21 cellular contexts compared by ENCODE assay signal in genomic region chr9:22136446-22137140, GRCh38.
A peak's percentile ranks its signal among the peaks of the same experiment; 100 is the strongest.
DNase-seq lines count a peak whose midpoint lies in the region; ATAC-seq, FAIRE-seq and TF ChIP-seq lines count a peak whose summit lies in the region.
"Had no signal": no experiment of that assay in that cellular context is flagged by ENCODE, and none has a peak within 500 bp of the region (broad histone marks: within the 10 kb centered on the region; RNA-seq: fewer than 3 reads in every experiment).

No MANE protein-coding gene starts in this region.

- no peak for TF ChIP-seq CTCF in A549 (IDR thresholded peaks at IDR 0.05)
- no peak for TF ChIP-seq CTCF in IMR-90 (conservative IDR thresholded peaks at IDR 0.05; ENCODE audit: low read depth, low read length)
- no peak for TF ChIP-seq CTCF in brain microvascular endothelial cell (IDR thresholded peaks at IDR 0.05; ENCODE audit: low read depth, low read length, missing control alignments)

- H2BK20ac ChIP-seq in IMR-90 (ENCODE audit: low read depth, low read length) = no peak overlapping the region

- intact Hi-C loops in IMR-90 (cut with micrococcal nuclease) = no loop called here

- H3K4me1 ChIP-seq in A549 (peaks cover 29% of the 10 kb centered on the region), IMR-90 (ENCODE audit: control insufficient read depth, insufficient read depth, low read length) (0 out of 2 replicates have a peak, but pooled peaks cover 2% of the 10 kb centered on the region)
- H3K4me1 ChIP-seq: tibial artery had no signal

- no peaks in the 10 kb centered on the region for H4K20me1 ChIP-seq in IMR-90 (ENCODE audit: insufficient read depth, low read length)

- no peak overlapping the region for H2BK5ac ChIP-seq in IMR-90 (ENCODE audit: low read depth, low read length, poor library complexity, severe bottlenecking)

- dilution Hi-C loops in IMR-90 (cut with HindIII; ENCODE audit: low sequenced_read_pairs, unreplicated experiment) = no loop called here

- H3K9me1 ChIP-seq in IMR-90 (ENCODE audit: insufficient read depth, low read length) = 0 out of 2 replicates have a peak, but pooled peaks cover 3% of the 10 kb centered on the region

- no peak overlapping the region for H3K23ac ChIP-seq in IMR-90 (ENCODE audit: low read depth, low read length)

- H3K9me3 ChIP-seq in A549 (no peaks in the 10 kb centered on the region), IMR-90 (ENCODE audit: control insufficient read depth, insufficient read depth, low read length) (no peaks in the 10 kb centered on the region)
- H3K9me3 ChIP-seq: ovary, tibial artery had no signal

- H3K79me1 ChIP-seq in IMR-90 (ENCODE audit: low read depth in 1 of 2, low read length in 2 of 2) = no peaks in the 10 kb centered on the region

- TF ChIP-seq RAD21 in A549 (conservative IDR thresholded peaks at IDR 0.05 in 1 of 2, IDR thresholded peaks at IDR 0.05 in 1 of 2) = no peak
- no peak for TF ChIP-seq RAD21 in IMR-90 (IDR thresholded peaks at IDR 0.05; ENCODE audit: low read length)

- no peak overlapping the region for H4K91ac ChIP-seq in IMR-90 (ENCODE audit: insufficient read depth, low read depth, low read length)

- TF ChIP-seq POLR2A in A549 (IDR thresholded peaks at IDR 0.05; ENCODE audit: low read length) (no peak), IMR-90 (IDR thresholded peaks at IDR 0.05; ENCODE audit: low read depth, low read length) (no peak)

- DNase-seq in A549 (ENCODE audit: low read depth in 1 of 2, low spot score in 1 of 2) = no peak
- DNase-seq in IMR-90 = peak; percentile 89
- peak; percentile 93 for DNase-seq in brain microvascular endothelial cell
- DNase-seq in iris pigment epithelial cell (ENCODE audit: low read depth) = peak; percentile 89
- DNase-seq in HuH-7.5 (ENCODE audit: low spot score) = no peak
- no peak for DNase-seq in SIG-M5 treated with dmso at 0.1 percent for 504 hours (lab: John Stamatoyannopoulos, UW; ENCODE audit: unreplicated experiment)
- DNase-seq: 8988T; activated CD4-positive, alpha-beta T cell treated with anti-CD3 and anti-CD28 coated beads for 48 hours; activated naive CD4-positive, alpha-beta T cell treated with anti-CD3 and anti-CD28 coated beads for 36 hours; central memory CD4-positive, alpha-beta T cell; effector memory CD8-positive, alpha-beta T cell; GDM1; Karpas-422; NCI-H1436 treated with DMSO at 0.1 percent for 48 hours; NCI-H2227 treated with DMSO at 0.1 percent for 48 hours; NK-92 treated with Interleukin-12 subunit alpha and Interleukin-12 subunit beta, amount 100 ng/mL, for 24 hours; ovary; SIG-M5; tibial artery had no signal

- H2AFZ ChIP-seq in IMR-90 (replicated peaks; ENCODE audit: low read length, poor library complexity) = no peak overlapping the region

- H3K9ac ChIP-seq in IMR-90 (ENCODE audit: low read depth, low read length) = no peak overlapping the region

- H3K4me2 ChIP-seq in A549 = no peak overlapping the region
- H3K4me2 ChIP-seq in IMR-90 (ENCODE audit: low read depth, low read length) = no peak overlapping the region

- in situ Hi-C loops in IMR-90 (cut with MboI; ENCODE audit: low sequenced_read_pairs) = no loop called here
- in situ Hi-C loops in brain microvascular endothelial cell (cut with HindIII; ENCODE audit: low pct_ligation_motif_present, low sequenced_read_pairs) = no loop called here

- CTCF ChIA-PET in A549 (lab: Yijun Ruan, JAX) (interaction anchor here (1.5 kb wide), 1 partner anchor 323 kb away, joined by 8 read pairs; no protein-coding TSS in a partner anchor), IMR-90 (lab: Yijun Ruan, JAX) (interaction anchor here (0.7 kb wide), 1 partner anchor 17 kb away, joined by 3 read pairs; no protein-coding TSS in a partner anchor)

- H3K56ac ChIP-seq in IMR-90 (ENCODE audit: extremely low read depth, insufficient read depth, low read length) = no peak overlapping the region

- POLR2A ChIA-PET in A549 (lab: Yijun Ruan, JAX) = no interaction called here
- POLR2A ChIA-PET in IMR-90 (lab: Charles Lee; ENCODE audit: unreplicated experiment) = no interaction called here

- H3K14ac ChIP-seq in IMR-90 (replicated peaks; ENCODE audit: low read depth, low read length) = no peak overlapping the region

- FAIRE-seq in A549 (lab: Jason Lieb, UNC) = peak; percentile 13

- H3K4me3 ChIP-seq in A549 = no peak overlapping the region
- no peak overlapping the region for H3K4me3 ChIP-seq in IMR-90 (ENCODE audit: insufficient read depth, low read depth, low read length)
- H3K4me3 ChIP-seq in brain microvascular endothelial cell (ENCODE audit: low read depth, low read length) = no peak overlapping the region
- H3K4me3 ChIP-seq: ovary, tibial artery had no signal

- H3K4ac ChIP-seq in IMR-90 (ENCODE audit: low read depth, low read length) = no peak overlapping the region

- no peak for TF ChIP-seq EP300 in A549 (IDR thresholded peaks at IDR 0.05)

- no peak overlapping the region for H2AK5ac ChIP-seq in IMR-90 (ENCODE audit: low read depth, low read length)

- H3K27ac ChIP-seq in A549 (peak overlapping the region in 1 of 2 experiments; percentile 42; a peak in 2 of 6 replicates), IMR-90 (ENCODE audit: insufficient read depth, low read length) (no peak overlapping the region), brain microvascular endothelial cell (peak overlapping the region; percentile 85)
- H3K27ac ChIP-seq: ovary, tibial artery had no signal

- no peak overlapping the region for H3K18ac ChIP-seq in IMR-90 (ENCODE audit: low read depth, low read length)

- H2AK9ac ChIP-seq in IMR-90 (replicated peaks; ENCODE audit: low read depth, low read length, poor library complexity) = no peak overlapping the region

- no peaks in the 10 kb centered on the region for H3K36me3 ChIP-seq in IMR-90 (ENCODE audit: control insufficient read depth, insufficient read depth, low read length)
- H3K36me3 ChIP-seq in brain microvascular endothelial cell (replicated peaks) = no peaks in the 10 kb centered on the region
- H3K36me3 ChIP-seq: ovary, tibial artery had no signal

- no peak overlapping the region for H2BK120ac ChIP-seq in IMR-90 (ENCODE audit: low read depth, low read length)

- 86% methylated on average over 4 of the region's 4 CpGs for WGBS in A549 (ENCODE audit: missing lambda C conversion rate)
- WGBS in IMR-90 (ENCODE audit: extremely low coverage in 2 of 2, insufficient read length in 1 of 2), 2 experiments = no CpG with 5 or more reads among the region's 4 CpGs

- H3K27me3 ChIP-seq in IMR-90 (ENCODE audit: control insufficient read depth, insufficient read depth, low read length) = no peaks in the 10 kb centered on the region
- H3K27me3 ChIP-seq in brain microvascular endothelial cell (replicated peaks) = no peaks in the 10 kb centered on the region
- H3K27me3 ChIP-seq: ovary, tibial artery had no signal

- no peak for ATAC-seq in A549
- ATAC-seq in IMR-90 (ENCODE audit: low read depth) = peak; percentile 84
- no peak for ATAC-seq in GM19452 (IDR thresholded peaks at IDR 0.05; ENCODE audit: unreplicated experiment)
- no peak for ATAC-seq in HG03469 (IDR thresholded peaks at IDR 0.05; ENCODE audit: unreplicated experiment)
- ATAC-seq: effector memory CD8-positive, alpha-beta T cell had no signal

- no peak overlapping the region for H2BK15ac ChIP-seq in IMR-90 (ENCODE audit: low read depth, low read length)

- no TSS peak for BruUV-seq in IMR-90 (replicated peaks; lab: Mats Ljungman, UMichigan)

- no peak overlapping the region for H4K5ac ChIP-seq in IMR-90 (ENCODE audit: low read depth, low read length)

- H4K8ac ChIP-seq in IMR-90 (ENCODE audit: low read depth in 2 of 2, low read length in 2 of 2) = no peak overlapping the region

TF ChIP-seq in A549, 52 proteins besides CTCF, POLR2A, EP300 and RAD21:
- no peak for TF ChIP-seq EHMT2 (IDR thresholded peaks at IDR 0.05; ENCODE audit: low read depth)
- 0 out of 2 replicates have a peak, but pooled peaks have one; percentile 8 for TF ChIP-seq GATA3 (IDR thresholded peaks at IDR 0.05; ENCODE audit: borderline replicate concordance)
- no peak for TF ChIP-seq CBX8 (IDR thresholded peaks at IDR 0.05)
- no peak for TF ChIP-seq BCL3 (IDR thresholded peaks at IDR 0.05)

TF ChIP-seq in IMR-90, 13 proteins besides CTCF, POLR2A, EP300 and RAD21:
- TF ChIP-seq CEBPB (IDR thresholded peaks at IDR 0.05; ENCODE audit: low read depth, low read length) (no peak), CHD1 (IDR thresholded peaks at IDR 0.05; ENCODE audit: low read depth, low read length) (no peak), MXI1 (IDR thresholded peaks at IDR 0.05; ENCODE audit: borderline replicate concordance, low read depth, low read length) (no peak), NFE2L2 (IDR thresholded peaks at IDR 0.05; ENCODE audit: low read depth, low read length) (no peak), ELK1 (IDR thresholded peaks at IDR 0.05; ENCODE audit: borderline replicate concordance, low read depth, low read length) (no peak), MAZ (IDR thresholded peaks at IDR 0.05; ENCODE audit: borderline replicate concordance, low read depth, low read length) (no peak), BHLHE40 (IDR thresholded peaks at IDR 0.05; ENCODE audit: low read depth, low read length) (no peak), RCOR1 (IDR thresholded peaks at IDR 0.05; ENCODE audit: insufficient replicate concordance, low read length) (no peak), FOS (IDR thresholded peaks at IDR 0.05; ENCODE audit: low read depth, low read length) (peak; percentile 39; the same call in 1 of the 2 replicates)

Comparison
In these comparisons a context has a peak if more than half of its experiments do, and no peak if none do; other contexts are left out.
1. DNase-seq: peak in IMR-90 (single experiment), brain microvascular endothelial cell (single experiment) and iris pigment epithelial cell (single experiment); none in A549 (0 of 2), HuH-7.5 (single experiment) and SIG-M5 treated with dmso at 0.1 percent for 504 hours (single experiment).